ENCODE assay signal across 23 cellular contexts in the genomic region with DNA sequence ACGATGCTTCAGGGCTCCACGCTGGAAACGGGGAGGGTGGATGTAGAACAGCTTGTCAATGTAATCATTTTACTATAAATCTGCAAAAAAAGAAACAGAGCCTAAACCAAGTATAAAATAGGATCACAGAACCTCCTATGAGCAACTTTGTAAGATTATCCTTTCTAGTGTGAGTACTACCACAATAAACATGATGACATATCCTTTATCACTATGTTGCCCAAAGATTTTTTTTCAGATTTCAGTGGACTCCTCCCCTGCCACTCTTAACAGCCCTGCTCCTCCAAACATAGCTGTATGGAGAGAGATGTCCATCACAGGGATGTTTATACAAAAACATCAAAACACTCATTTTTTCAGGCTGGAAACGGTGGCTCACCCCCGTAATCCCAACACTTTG.
"Had no signal": no experiment of that assay in that cellular context is flagged by ENCODE, and none has a peak within 500 bp of the region (broad histone marks: within the 10 kb centered on the region; RNA-seq: fewer than 3 reads in every experiment).

No MANE protein-coding gene starts in this region.

- DNase-seq: Kasumi-1, MM.1S, NCI-H1092 treated with DMSO at 0.1 percent for 48 hours, NCI-H1436, NCI-H187, NCI-H2029 treated with DMSO at 0.1 percent for 48 hours, NCI-H2171, NCI-H226, NCI-H446, NCI-H510A, NCI-H524 treated with DMSO at 0.1 percent for 48 hours, NCI-H69, NCI-H774, SHP77, SK-N-SH, SW 1271 had no signal

- H3K4me3 Mint-ChIP-seq: IgD-negative memory B cell had no signal

- H3K27ac Mint-ChIP-seq: IgD-negative memory B cell had no signal

- H3K4me2 ChIP-seq: KMS-11, SK-N-SH had no signal

- ATAC-seq: K562, Panc1 had no signal

- FAIRE-seq: HTR-8/SVneo, K562 had no signal

- H3K9ac ChIP-seq: KMS-11, SK-N-SH had no signal

- H3K36me3 Mint-ChIP-seq: IgD-negative memory B cell had no signal

- H3K4me3 ChIP-seq: K562 had no signal

- H3K9me2 ChIP-seq: SK-N-SH had no signal

- H3K9me3 ChIP-seq: SK-N-SH had no signal

- H3K27ac ChIP-seq: HL-60, KMS-11, RWPE1 had no signal
